ENCODE assay signal across 1 cellular context in the genomic region with DNA sequence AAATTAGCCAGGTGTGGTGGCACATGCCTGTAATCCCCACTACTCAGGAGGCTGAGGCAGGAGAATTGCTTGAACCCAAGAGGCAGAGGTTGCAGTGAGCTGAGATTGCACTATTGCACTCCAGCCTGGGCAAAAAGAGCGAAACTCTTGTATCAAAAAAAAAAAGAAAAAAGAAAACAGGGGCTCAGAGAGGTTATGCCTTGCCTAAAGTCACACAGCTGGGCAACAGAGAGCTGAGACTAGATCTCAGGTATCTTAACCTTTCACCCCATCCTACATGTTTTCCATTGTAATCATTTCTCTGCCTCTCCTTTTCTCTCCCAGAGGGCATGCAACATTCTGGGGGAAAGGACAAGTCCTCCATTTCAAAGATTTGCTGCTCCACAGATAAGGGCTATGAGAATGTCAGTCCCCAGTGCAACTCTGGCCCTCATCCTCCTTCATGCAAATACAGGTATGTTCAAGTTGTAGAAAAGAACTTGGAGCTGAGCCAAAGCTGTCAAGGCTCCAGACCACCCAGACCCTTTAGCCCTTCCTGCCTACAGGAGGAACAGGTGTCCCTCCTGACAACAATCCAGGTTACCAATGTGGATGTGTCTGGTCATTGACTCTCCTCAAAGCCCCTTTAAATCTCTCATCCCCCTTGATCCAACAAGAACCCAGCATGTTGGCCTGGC.
TF ChIP-seq lines count a peak whose summit lies in the region.

No MANE protein-coding gene starts in this region.

TF ChIP-seq in GM12878, 131 proteins besides CTCF, POLR2A, EP300 and RAD21:
- no peak for TF ChIP-seq HCFC1 (IDR thresholded peaks at IDR 0.05; ENCODE audit: low read length)
